ENCODE assay signal across 28 cellular contexts in genomic region chr7:139022286-139022685, GRCh38.
"Had no signal": no experiment of that assay in that cellular context is flagged by ENCODE, and none has a peak within 500 bp of the region (broad histone marks: within the 10 kb centered on the region; RNA-seq: fewer than 3 reads in every experiment).

No MANE protein-coding gene starts in this region.

- H3K9me3 Mint-ChIP-seq: mesothelial cell of epicardium; naive B cell; natural killer cell; nephron progenitor cell; neural progenitor cell; stimulated activated memory B cell treated with anti-CD40 and anti-IgM and Interleukin-4, amounts not matched to agents 10 μg/mL and 1 μg/mL and 100 μg/mL, for 72 hours; stimulated activated naive CD8-positive, alpha-beta T cell treated with anti-CD3 and anti-CD28 coated beads, Interleukin-15, amount 100 ng/mL, for 72 hours had no signal

- ATAC-seq: natural killer cell; right cardiac atrium; sciatic nerve; stimulated activated memory B cell treated with anti-CD40 and anti-IgM and Interleukin-4, amounts not matched to agents 10 μg/mL and 1 μg/mL and 100 μg/mL, for 72 hours; stimulated activated naive CD8-positive, alpha-beta T cell treated with anti-CD3 and anti-CD28 coated beads, Interleukin-15, amount 100 ng/mL, for 72 hours had no signal

- H3K4me3 ChIP-seq: hepatocyte, left ventricle myocardium inferior, lung, neural progenitor cell, ovary, prostate gland, skin epidermis, transverse colon, upper lobe of left lung, vagina had no signal

- H3K4me3 Mint-ChIP-seq: mesothelial cell of epicardium; naive B cell; natural killer cell; nephron progenitor cell; neural progenitor cell; stimulated activated memory B cell treated with anti-CD40 and anti-IgM and Interleukin-4, amounts not matched to agents 10 μg/mL and 1 μg/mL and 100 μg/mL, for 72 hours; stimulated activated naive CD8-positive, alpha-beta T cell treated with anti-CD3 and anti-CD28 coated beads, Interleukin-15, amount 100 ng/mL, for 72 hours had no signal

- H3K9me3 ChIP-seq: left ventricle myocardium inferior, neutrophil, ovary, prostate gland, transverse colon, upper lobe of left lung, vagina had no signal

- DNase-seq: islet precursor cell; left ventricle myocardium inferior; mesendoderm; naive B cell; natural killer cell; nephron progenitor cell; occipital lobe; ovary; retina; right cardiac atrium; stimulated activated CD4-positive, alpha-beta T cell treated with anti-CD3 and anti-CD28 coated beads, Interleukin-12 subunit alpha, Interleukin-12 subunit beta, amount 100 ng/mL, for 4 hours; stimulated activated CD4-positive, alpha-beta T cell treated with anti-CD3 and anti-CD28 coated beads, Interleukin-15, amount 100 ng/mL, for 24 hours; stimulated activated CD4-positive, alpha-beta T cell treated with anti-CD3 and anti-CD28 coated beads, Interleukin-4, amount 100 ng/mL, for 24 hours; stimulated activated naive CD4-positive, alpha-beta T cell treated with Interleukin-2 at 50 U/mL for 16 hours; stimulated activated naive CD8-positive, alpha-beta T cell treated with anti-CD3 and anti-CD28 coated beads, Interleukin-15, amount 100 ng/mL, for 72 hours; substantia nigra; transverse colon; upper lobe of left lung had no signal

- H3K27me3 ChIP-seq: hepatocyte, neural progenitor cell, neutrophil, ovary, transverse colon, upper lobe of left lung, vagina had no signal

- H3K27me3 Mint-ChIP-seq: stimulated activated memory B cell treated with anti-CD40 and anti-IgM and Interleukin-4, amounts not matched to agents 10 μg/mL and 1 μg/mL and 100 μg/mL, for 72 hours; stimulated activated naive CD8-positive, alpha-beta T cell treated with anti-CD3 and anti-CD28 coated beads, Interleukin-15, amount 100 ng/mL, for 72 hours had no signal

- H3K27ac Mint-ChIP-seq: mesothelial cell of epicardium; natural killer cell; nephron progenitor cell; neural progenitor cell; stimulated activated memory B cell treated with anti-CD40 and anti-IgM and Interleukin-4, amounts not matched to agents 10 μg/mL and 1 μg/mL and 100 μg/mL, for 72 hours; stimulated activated naive CD8-positive, alpha-beta T cell treated with anti-CD3 and anti-CD28 coated beads, Interleukin-15, amount 100 ng/mL, for 72 hours had no signal

- H3K4me1 ChIP-seq: left ventricle myocardium inferior, prostate gland, transverse colon, upper lobe of left lung, vagina had no signal

- H3K27ac ChIP-seq: hepatocyte, left ventricle myocardium inferior, neural progenitor cell, neutrophil, ovary, prostate gland, skin epidermis, transverse colon, upper lobe of left lung, vagina had no signal

- H3K4me1 Mint-ChIP-seq: naive B cell had no signal

- H3K36me3 Mint-ChIP-seq: mesothelial cell of epicardium, naive B cell, natural killer cell, neural progenitor cell had no signal

- H3K36me3 ChIP-seq: neutrophil, ovary, prostate gland had no signal
